ENCODE assay signal across 22 cellular contexts in genomic region chr4:110944501-110944900, GRCh38.
DNase-seq lines count a peak whose midpoint lies in the region; ATAC-seq, FAIRE-seq and TF ChIP-seq lines count a peak whose summit lies in the region.
"Had no signal": no experiment of that assay in that cellular context is flagged by ENCODE, and none has a peak within 500 bp of the region (broad histone marks: within the 10 kb centered on the region; RNA-seq: fewer than 3 reads in every experiment).

No MANE protein-coding gene starts in this region.

- no peak for TF ChIP-seq RAD21 in HepG2 (CRISPR knock-in tag; IDR thresholded peaks at IDR 0.05)

- no peaks in the 10 kb centered on the region for H3K79me2 ChIP-seq in HepG2 (ENCODE audit: insufficient read depth, low read length)

- BruUV-seq in HepG2 (replicated peaks; lab: Mats Ljungman, UMichigan), result no TSS peak

- TF ChIP-seq EP300 in HepG2 (IDR thresholded peaks at IDR 0.05; ENCODE audit: low read depth in 2 of 2, low read length in 2 of 2), result no peak
- TF ChIP-seq EP300 in HepG2 (CRISPR knock-in tag; IDR thresholded peaks at IDR 0.05; ENCODE audit: borderline replicate concordance), result no peak

- TF ChIP-seq POLR2A in HepG2 (IDR thresholded peaks at IDR 0.05; ENCODE audit: insufficient read depth in 1 of 2, low read depth in 2 of 2, low read length in 2 of 2) (no peak), right lobe of liver (IDR thresholded peaks at IDR 0.05) (no peak)

- CTCF ChIA-PET in HepG2 (lab: Yijun Ruan, JAX; ENCODE audit: low intra/inter-chr PET ratio, low total read pairs), result no interaction called here

- H3K4me3 ChIP-seq in HepG2 (replicated peaks in 1 of 3; ENCODE audit: insufficient read depth in 1 of 3, low read depth in 2 of 3, low read length in 3 of 3) (no peak overlapping the region), right lobe of liver (no peak overlapping the region), bronchial epithelial cell (ENCODE audit: low read depth, low read length) (no peak overlapping the region)
- H3K4me3 ChIP-seq: BLaER1, GM12878 had no signal

- H3K27ac ChIP-seq in HepG2 (ENCODE audit: extremely low read length, insufficient read depth, low read length) (no peak overlapping the region), right lobe of liver (no peak overlapping the region), foreskin keratinocyte (no peak overlapping the region)
- H3K27ac ChIP-seq: BLaER1 had no signal

- in situ Hi-C loops in HepG2 (cut with HindIII; ENCODE audit: extremely low pct_ligation_motif_present, low pct_unique_long_range_greater_than_20kb), result no loop called here

- FAIRE-seq in HepG2 (lab: Jason Lieb, UNC), result no peak
- FAIRE-seq in bronchial epithelial cell (lab: Jason Lieb, UNC), result no peak
- FAIRE-seq in D721Med (lab: Jason Lieb, UNC), result no peak
- FAIRE-seq: GM12878, GM12892, GM18507 had no signal

- H3K9me3 ChIP-seq in HepG2 (ENCODE audit: low read length), result no peaks in the 10 kb centered on the region
- no peaks in the 10 kb centered on the region for H3K9me3 ChIP-seq in right lobe of liver
- H3K9me3 ChIP-seq: BE2C, BLaER1 had no signal

- DNase-seq in HepG2 (ENCODE audit: low spot score) (no peak), right lobe of liver (no peak), bronchial epithelial cell (ENCODE audit: low read depth) (peak; percentile 12), foreskin keratinocyte (peak; percentile 12 to 33), hypothalamus (lab: John Stamatoyannopoulos, UW) (no peak), D721Med (ENCODE audit: insufficient read length, low spot score) (no peak)
- DNase-seq: 8988T; ACHN; BE2C; C1 segment of cervical spinal cord; CD4-positive, alpha-beta memory T cell; CD4-positive, CD25-positive, alpha-beta regulatory T cell; CD8-positive, alpha-beta memory T cell; COR-L47; DMS79; DND-41; EL; GDM1 had no signal

- intact Hi-C loops in HepG2 (cut with micrococcal nuclease; ENCODE audit: unreplicated experiment) (no loop called here), right lobe of liver (cut with DNase I) (no loop called here)

- H3K4me1 ChIP-seq in HepG2 (ENCODE audit: insufficient read depth, low read length) (no peaks in the 10 kb centered on the region), right lobe of liver (no peaks in the 10 kb centered on the region), foreskin keratinocyte (no peaks in the 10 kb centered on the region)
- H3K4me1 ChIP-seq: BE2C, BLaER1 had no signal

- POLR2A ChIA-PET in HepG2 (lab: Yijun Ruan, JAX), result no interaction called here

- H2AFZ ChIP-seq in HepG2 (ENCODE audit: low read length), result no peak overlapping the region

- no peak for TF ChIP-seq CTCF in HepG2 (CRISPR knock-in tag; IDR thresholded peaks at IDR 0.05)
- no peak for TF ChIP-seq CTCF in right lobe of liver (IDR thresholded peaks at IDR 0.05)
- TF ChIP-seq CTCF in bronchial epithelial cell (IDR thresholded peaks at IDR 0.05; ENCODE audit: insufficient read depth, low read length, severe bottlenecking), result no peak
- no peak for TF ChIP-seq CTCF in foreskin keratinocyte (conservative IDR thresholded peaks at IDR 0.05)
- TF ChIP-seq CTCF in D721Med (IDR thresholded peaks at IDR 0.05; ENCODE audit: insufficient read depth, missing control alignments), result no peak

- H3K36me3 ChIP-seq in HepG2 (replicated peaks in 1 of 2; ENCODE audit: control insufficient read depth in 1 of 2, insufficient read depth in 2 of 2, low read length in 2 of 2) (no peaks in the 10 kb centered on the region), right lobe of liver (no peaks in the 10 kb centered on the region), bronchial epithelial cell (ENCODE audit: control insufficient read depth, insufficient read depth, low read length) (no peaks in the 10 kb centered on the region)
- H3K36me3 ChIP-seq: BE2C, BLaER1 had no signal

- H4K20me1 ChIP-seq in HepG2 (ENCODE audit: insufficient read depth, low read length), result no peaks in the 10 kb centered on the region
- H4K20me1 ChIP-seq: BLaER1 had no signal

- H3K27me3 ChIP-seq in HepG2 (ENCODE audit: control insufficient read depth in 1 of 2, insufficient read depth in 2 of 2, low read length in 2 of 2) (no peaks in the 10 kb centered on the region), right lobe of liver (no peaks in the 10 kb centered on the region), bronchial epithelial cell (ENCODE audit: control insufficient read depth, insufficient read depth, low read length) (no peaks in the 10 kb centered on the region), foreskin keratinocyte (no peaks in the 10 kb centered on the region)
- H3K27me3 ChIP-seq: BE2C, BLaER1 had no signal

- WGBS in HepG2 (ENCODE audit: low lambda C conversion rate), result under 1% methylated on average over 3 of the region's 3 CpGs
- 59% methylated on average over 3 of the region's 3 CpGs for WGBS in right lobe of liver (ENCODE audit: insufficient coverage, low coverage, low lambda C conversion rate, missing lambda C conversion rate)

- no peak overlapping the region for H3K4me2 ChIP-seq in HepG2 (ENCODE audit: low read depth, low read length)
- H3K4me2 ChIP-seq: BLaER1 had no signal

- no peak overlapping the region for H3K9ac ChIP-seq in HepG2 (ENCODE audit: insufficient read depth, low read depth, low read length)
- H3K9ac ChIP-seq: BLaER1 had no signal

- ATAC-seq in HepG2, result no peak
- ATAC-seq in right lobe of liver, result no peak
- peak; percentile 47 for ATAC-seq in foreskin keratinocyte
- ATAC-seq: GM12878 had no signal

TF ChIP-seq in HepG2, 621 proteins besides CTCF, POLR2A, EP300 and RAD21:
- no peak for TF ChIP-seq ZNF451 (CRISPR knock-in tag; IDR thresholded peaks at IDR 0.05)
- no peak for TF ChIP-seq ZFYVE20 (CRISPR knock-in tag; IDR thresholded peaks at IDR 0.05; ENCODE audit: borderline replicate concordance, low read depth)
- TF ChIP-seq NFE2L2 (IDR thresholded peaks at IDR 0.05; ENCODE audit: low read length), result peak; percentile 58
TF ChIP-seq in HepG2: peak in this region for 1.

Comparison
In these comparisons a context has a peak if more than half of its experiments do, and no peak if none do; other contexts are left out.
1. DNase-seq: peak in bronchial epithelial cell (single experiment) and foreskin keratinocyte (2 of 2); none in HepG2 (single experiment), right lobe of liver (0 of 3), hypothalamus (0 of 51) and D721Med (single experiment).